17 cellular contexts compared by ENCODE assay signal in the genomic region with DNA sequence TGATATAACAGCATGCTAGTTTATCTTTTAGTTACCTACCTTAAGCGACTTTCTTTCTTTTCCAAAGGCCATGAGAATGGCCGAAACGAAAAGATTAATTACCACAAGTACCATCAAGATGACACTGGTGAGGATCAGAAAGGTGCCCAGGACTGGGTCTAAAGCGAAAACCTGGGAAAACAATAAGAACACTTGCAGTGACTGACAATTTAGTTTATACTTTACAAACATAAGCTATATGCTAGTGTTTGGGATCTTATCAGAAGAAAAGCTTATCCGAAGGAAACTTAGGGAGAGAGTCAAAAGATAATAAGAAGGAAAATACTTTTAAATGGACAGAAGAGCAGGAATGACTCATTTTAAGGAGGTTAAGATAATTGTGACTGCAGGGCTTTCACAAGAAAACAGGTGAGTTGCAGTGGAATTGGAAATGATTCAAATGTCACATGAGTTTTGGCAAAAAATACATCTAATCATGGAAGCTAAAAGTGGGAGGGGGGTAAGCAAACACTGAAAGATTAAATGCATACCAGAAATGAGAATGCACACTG. TPM values are rescaled to one million over a fixed set of nuclear protein-coding genes. Genes with fewer than 3 reads are reported as not detected.
A peak's percentile ranks its signal among the peaks of the same experiment; 100 is the strongest.
DNase-seq lines count a peak whose midpoint lies in the region; ATAC-seq and TF ChIP-seq lines count a peak whose summit lies in the region.
"Had no signal": no experiment of that assay in that cellular context is flagged by ENCODE, and none has a peak within 500 bp of the region (broad histone marks: within the 10 kb centered on the region; RNA-seq: fewer than 3 reads in every experiment).

No MANE protein-coding gene starts in this region.

- no peaks in the 10 kb centered on the region for H3K27me3 Mint-ChIP-seq in activated CD4-positive, alpha-beta memory T cell treated with anti-CD3 and anti-CD28 coated beads for 36 hours
- no peaks in the 10 kb centered on the region for H3K27me3 Mint-ChIP-seq in activated CD4-positive, alpha-beta memory T cell treated with anti-CD3 and anti-CD28 coated beads, Interleukin-2, amount 10 ng/mL, durations not matched to agents 7 days and 5 days
- H3K27me3 Mint-ChIP-seq: T-cell had no signal

- no peaks in the 10 kb centered on the region for H3K9me3 Mint-ChIP-seq in activated CD4-positive, alpha-beta memory T cell treated with anti-CD3 and anti-CD28 coated beads for 36 hours
- H3K9me3 Mint-ChIP-seq in activated CD4-positive, alpha-beta memory T cell treated with anti-CD3 and anti-CD28 coated beads, Interleukin-2, amount 10 ng/mL, durations not matched to agents 7 days and 5 days = no peaks in the 10 kb centered on the region
- H3K9me3 Mint-ChIP-seq: CD14-positive monocyte, T-cell had no signal

- peaks cover 39% of the 10 kb centered on the region for H3K4me1 ChIP-seq in rectal smooth muscle tissue (ENCODE audit: control insufficient read depth, insufficient read depth, low read length)

- H3K27ac Mint-ChIP-seq in activated CD4-positive, alpha-beta memory T cell treated with anti-CD3 and anti-CD28 coated beads for 36 hours = peak overlapping the region; percentile 57
- H3K27ac Mint-ChIP-seq in activated CD4-positive, alpha-beta memory T cell treated with anti-CD3 and anti-CD28 coated beads, Interleukin-2, amount 10 ng/mL, durations not matched to agents 7 days and 5 days = no peak overlapping the region
- H3K27ac Mint-ChIP-seq: CD14-positive monocyte had no signal

- H3K36me3 Mint-ChIP-seq in activated CD4-positive, alpha-beta memory T cell treated with anti-CD3 and anti-CD28 coated beads for 36 hours = peaks cover 31% of the 10 kb centered on the region
- H3K36me3 Mint-ChIP-seq in activated CD4-positive, alpha-beta memory T cell treated with anti-CD3 and anti-CD28 coated beads, Interleukin-2, amount 10 ng/mL, durations not matched to agents 7 days and 5 days (ENCODE audit: low read depth) = peaks cover 56% of the 10 kb centered on the region

- H3K27me3 ChIP-seq in rectal smooth muscle tissue (ENCODE audit: control insufficient read depth, insufficient read depth, low read length) = no peaks in the 10 kb centered on the region
- H3K27me3 ChIP-seq: pancreas had no signal

- intact Hi-C loops in activated CD4-positive, alpha-beta memory T cell treated with anti-CD3 and anti-CD28 coated beads for 36 hours (cut with micrococcal nuclease) = no loop called here

- H3K4me3 Mint-ChIP-seq in activated CD4-positive, alpha-beta memory T cell treated with anti-CD3 and anti-CD28 coated beads for 36 hours = no peak overlapping the region
- no peak overlapping the region for H3K4me3 Mint-ChIP-seq in activated CD4-positive, alpha-beta memory T cell treated with anti-CD3 and anti-CD28 coated beads, Interleukin-2, amount 10 ng/mL, durations not matched to agents 7 days and 5 days
- H3K4me3 Mint-ChIP-seq: CD14-positive monocyte, T-cell had no signal

- H3K4me3 ChIP-seq in choroid plexus epithelial cell (ENCODE audit: low read depth, low read length) = no peak overlapping the region
- H3K4me3 ChIP-seq in rectal smooth muscle tissue (ENCODE audit: low read length) = no peak overlapping the region
- H3K4me3 ChIP-seq: A549, pancreas had no signal

- no peak overlapping the region for H3K9ac ChIP-seq in rectal smooth muscle tissue (ENCODE audit: low read length)

- no peak for ATAC-seq in GM21367 (IDR thresholded peaks at IDR 0.05; ENCODE audit: unreplicated experiment)
- ATAC-seq: A549, pancreas, T-cell had no signal

- CTCF ChIA-PET in activated CD4-positive, alpha-beta memory T cell treated with anti-CD3 and anti-CD28 coated beads for 36 hours (lab: Charles Lee) = interaction anchor here (1.9 to 2.1 kb wide), 2 partner anchors 32 to 47 kb away, joined by 4 to 13 read pairs; no protein-coding TSS in a partner anchor
- CTCF ChIA-PET in activated CD4-positive, alpha-beta memory T cell treated with anti-CD3 and anti-CD28 coated beads, Interleukin-2, amount 10 ng/mL, durations not matched to agents 7 days and 5 days (lab: Charles Lee) = no interaction called here

- peaks cover 14% of the 10 kb centered on the region for H3K4me1 Mint-ChIP-seq in activated CD4-positive, alpha-beta memory T cell treated with anti-CD3 and anti-CD28 coated beads for 36 hours (ENCODE audit: low read depth)
- peaks cover 7% of the 10 kb centered on the region for H3K4me1 Mint-ChIP-seq in activated CD4-positive, alpha-beta memory T cell treated with anti-CD3 and anti-CD28 coated beads, Interleukin-2, amount 10 ng/mL, durations not matched to agents 7 days and 5 days
- H3K4me1 Mint-ChIP-seq: CD14-positive monocyte had no signal

- POLR2A ChIA-PET in activated CD4-positive, alpha-beta memory T cell treated with anti-CD3 and anti-CD28 coated beads for 36 hours (lab: Charles Lee) = interaction anchor here (2.0 kb wide), 1 partner anchor 34 kb away, joined by 5 read pairs; a partner anchor contains a TSS
- POLR2A ChIA-PET in activated CD4-positive, alpha-beta memory T cell treated with anti-CD3 and anti-CD28 coated beads, Interleukin-2, amount 10 ng/mL, durations not matched to agents 7 days and 5 days (lab: Charles Lee) = no interaction called here

- no peak for DNase-seq in activated CD4-positive, alpha-beta memory T cell treated with anti-CD3 and anti-CD28 coated beads for 36 hours
- no peak for DNase-seq in activated CD4-positive, alpha-beta memory T cell treated with anti-CD3 and anti-CD28 coated beads, Interleukin-2, amount 10 ng/mL, durations not matched to agents 7 days and 5 days
- DNase-seq in ELR (ENCODE audit: low read depth) (peak; percentile 23), choroid plexus epithelial cell (ENCODE audit: low read depth) (peak; percentile 25), NCI-H2107 (lab: John Stamatoyannopoulos, UW) (no peak), HK-2 (ENCODE audit: unreplicated experiment) (no peak)
- DNase-seq: activated gamma-delta T cell; DND-41; effector memory CD4-positive, alpha-beta T cell; NCI-H1092; pancreas; T-cell had no signal

- TF ChIP-seq CTCF in choroid plexus epithelial cell (conservative IDR thresholded peaks at IDR 0.05; ENCODE audit: low read depth, low read length) = no peak

- H3K36me3 ChIP-seq in rectal smooth muscle tissue (ENCODE audit: control insufficient read depth, insufficient read depth, low read length) = peaks cover 14% of the 10 kb centered on the region

- H3K27ac ChIP-seq in rectal smooth muscle tissue (ENCODE audit: low read depth, low read length) = peak overlapping the region; percentile 74
- H3K27ac ChIP-seq: A549, pancreas, RWPE1 had no signal

RNA-seq across cellular contexts. Expression of a gene that starts 34.8 kb away (rescaled TPM):
- 100 to 1,000 TPM; 191 to 192 TPM for total RNA-seq in activated CD4-positive, alpha-beta memory T cell treated with anti-CD3 and anti-CD28 coated beads for 36 hours
- total RNA-seq in activated CD4-positive, alpha-beta memory T cell treated with anti-CD3 and anti-CD28 coated beads, Interleukin-2, amount 10 ng/mL, durations not matched to agents 7 days and 5 days = 100 to 1,000 TPM; 227 to 229 TPM

RNA-seq across cellular contexts. Expression of a gene that starts 46.1 kb away (rescaled TPM):
- 1 to 10 TPM; 6.8 to 7.3 TPM for total RNA-seq in activated CD4-positive, alpha-beta memory T cell treated with anti-CD3 and anti-CD28 coated beads for 36 hours
- 10 to 100 TPM; 11.4 to 11.9 TPM for total RNA-seq in activated CD4-positive, alpha-beta memory T cell treated with anti-CD3 and anti-CD28 coated beads, Interleukin-2, amount 10 ng/mL, durations not matched to agents 7 days and 5 days

Comparison
In these comparisons a context has a peak if more than half of its experiments do, and no peak if none do; other contexts are left out.
1. DNase-seq: peak in ELR (single experiment) and choroid plexus epithelial cell (single experiment); none in activated CD4-positive, alpha-beta memory T cell treated with anti-CD3 and anti-CD28 coated beads for 36 hours (single experiment), activated CD4-positive, alpha-beta memory T cell treated with anti-CD3 and anti-CD28 coated beads, Interleukin-2, amount 10 ng/mL, durations not matched to agents 7 days and 5 days (single experiment), NCI-H2107 (single experiment) and HK-2 (single experiment).